15 cellular contexts compared by ENCODE assay signal in genomic region chr15:98174286-98174685, GRCh38.
DNase-seq lines count a peak whose midpoint lies in the region; ATAC-seq, FAIRE-seq and TF ChIP-seq lines count a peak whose summit lies in the region.
"Had no signal": no experiment of that assay in that cellular context is flagged by ENCODE, and none has a peak within 500 bp of the region (broad histone marks: within the 10 kb centered on the region; RNA-seq: fewer than 3 reads in every experiment).

No MANE protein-coding gene starts in this region.

- H3K27ac ChIP-seq in keratinocyte (ENCODE audit: control insufficient read depth, insufficient read depth, low read length) (no peak overlapping the region), hepatocyte (no peak overlapping the region), spleen (no peak overlapping the region)
- H3K27ac ChIP-seq: thoracic aorta had no signal

- no peak overlapping the region for H2AFZ ChIP-seq in keratinocyte (ENCODE audit: control insufficient read depth, low read length)
- no peak overlapping the region for H2AFZ ChIP-seq in hepatocyte

- H3K79me2 ChIP-seq in keratinocyte (ENCODE audit: control insufficient read depth, insufficient read depth, low read length) (no peaks in the 10 kb centered on the region), hepatocyte (no peaks in the 10 kb centered on the region)

- peak; percentile 83 for FAIRE-seq in keratinocyte (lab: Jason Lieb, UNC)

- H3K9me1 ChIP-seq in keratinocyte (ENCODE audit: control insufficient read depth, extremely low read depth, insufficient read depth, low read length): no peaks in the 10 kb centered on the region

- H3K4me3 ChIP-seq in keratinocyte (ENCODE audit: control insufficient read depth in 2 of 3, extremely low read depth in 1 of 3, insufficient read depth in 2 of 3, low read depth in 1 of 3, low read length in 3 of 3) (no peak overlapping the region), hepatocyte (no peak overlapping the region), spleen (no peak overlapping the region)
- H3K4me3 ChIP-seq: thoracic aorta had no signal

- intact Hi-C loops in spleen (cut with DNase I; ENCODE audit: low total_unique reads): no loop called here

- ATAC-seq in HG03139 (IDR thresholded peaks at IDR 0.05; ENCODE audit: unreplicated experiment): no peak

- WGBS in hepatocyte (ENCODE audit: low lambda C conversion rate, missing lambda C conversion rate): 18% methylated on average over 3 of the region's 3 CpGs
- WGBS in spleen, 5 donors: 28 to 51% (median 37%) methylated on average over 3 of the region's 3 CpGs

- no peaks in the 10 kb centered on the region for H3K9me3 ChIP-seq in keratinocyte (ENCODE audit: control insufficient read depth, low read depth, low read length)
- no peaks in the 10 kb centered on the region for H3K9me3 ChIP-seq in hepatocyte (ENCODE audit: low read depth)
- H3K9me3 ChIP-seq in spleen: no peaks in the 10 kb centered on the region
- H3K9me3 ChIP-seq: thoracic aorta had no signal

- no peak overlapping the region for H3K4me2 ChIP-seq in keratinocyte (ENCODE audit: control insufficient read depth, extremely low read depth, insufficient read depth, low read depth, low read length)
- H3K4me2 ChIP-seq in hepatocyte: no peak overlapping the region

- DNase-seq in EH (ENCODE audit: low read depth) (peak; percentile 56), HT-29 (ENCODE audit: low spot score) (peak; percentile 21), RPMI7951 (ENCODE audit: low read depth) (peak; percentile 45), keratinocyte (ENCODE audit: low read depth, low spot score) (no peak), hepatocyte (ENCODE audit: low spot score) (no peak), spleen (no peak)
- DNase-seq: activated B cell treated with CpG ODN at 0.5 μM for 24 hours, Calu3, Karpas-422, mesenchymal stem cell, NCI-H446, nucleus accumbens, SIG-M5 had no signal

- H4K20me1 ChIP-seq in keratinocyte (ENCODE audit: control insufficient read depth, extremely low read depth, insufficient read depth, low read length): no peaks in the 10 kb centered on the region
- H4K20me1 ChIP-seq in hepatocyte (ENCODE audit: insufficient read depth, poor library complexity, severe bottlenecking): no peaks in the 10 kb centered on the region

- no peaks in the 10 kb centered on the region for H3K36me3 ChIP-seq in keratinocyte (ENCODE audit: control insufficient read depth in 2 of 2, extremely low read depth in 1 of 2, insufficient read depth in 2 of 2, low read length in 2 of 2)
- H3K36me3 ChIP-seq in hepatocyte (replicated peaks; ENCODE audit: insufficient read depth, low read depth): no peaks in the 10 kb centered on the region
- no peaks in the 10 kb centered on the region for H3K36me3 ChIP-seq in spleen
- H3K36me3 ChIP-seq: thoracic aorta had no signal

- TF ChIP-seq POLR2A in spleen (IDR thresholded peaks at IDR 0.05): no peak

- dilution Hi-C loops in keratinocyte (cut with MboI; ENCODE audit: extremely low pct_ligation_motif_present, low sequenced_read_pairs): no loop called here

- no peak overlapping the region for H3K9ac ChIP-seq in keratinocyte (ENCODE audit: control insufficient read depth, extremely low read depth, insufficient read depth, low read length)

- H3K27me3 ChIP-seq in keratinocyte (ENCODE audit: control insufficient read depth, extremely low read depth, insufficient read depth, low read length) (no peaks in the 10 kb centered on the region), hepatocyte (peaks cover 29% of the 10 kb centered on the region), spleen (replicated peaks in 1 of 7) (peaks cover 0 to 21% (median 6%) of the 10 kb centered on the region in 7 donors)

- H3K9me2 ChIP-seq in hepatocyte (replicated peaks; ENCODE audit: insufficient read depth): no peaks in the 10 kb centered on the region

- H3K4me1 ChIP-seq in keratinocyte (ENCODE audit: control insufficient read depth, extremely low read depth, insufficient read depth, low read length) (no peaks in the 10 kb centered on the region), hepatocyte (ENCODE audit: insufficient read depth) (no peaks in the 10 kb centered on the region), spleen (peaks cover 0 to 7% (median 0%) of the 10 kb centered on the region in 6 donors)

- TF ChIP-seq CTCF in keratinocyte (optimal IDR thresholded peaks at IDR 0.05 in 1 of 3, IDR thresholded peaks at IDR 0.05 in 1 of 3, conservative IDR thresholded peaks at IDR 0.05 in 1 of 3; ENCODE audit: extremely low read depth in 1 of 3, insufficient read depth in 2 of 3, low read length in 3 of 3): peak; percentile 39 to 82 (median 43)
- no peak for TF ChIP-seq CTCF in hepatocyte (IDR thresholded peaks at IDR 0.05; ENCODE audit: poor library complexity)
- no peak for TF ChIP-seq CTCF in spleen (IDR thresholded peaks at IDR 0.05 in 8 of 11, conservative IDR thresholded peaks at IDR 0.05 in 3 of 11)

Comparison
In these comparisons a context has a peak if more than half of its experiments do, and no peak if none do; other contexts are left out.
1. DNase-seq: peak in EH (single experiment), HT-29 (single experiment) and RPMI7951 (single experiment); none in keratinocyte (single experiment), hepatocyte (single experiment) and spleen (single experiment).
2. CTCF ChIP-seq: peak in keratinocyte (3 of 3); none in hepatocyte (single experiment) and spleen (0 of 11).